In genomic region chr9:34646211-34647083, GRCh38 we compare ENCODE assay signal across 8 cellular contexts. TPM values are rescaled to one million over a fixed set of nuclear protein-coding genes. Genes with fewer than 3 reads are reported as not detected.
DNase-seq lines count a peak whose midpoint lies in the region; ATAC-seq and TF ChIP-seq lines count a peak whose summit lies in the region.

TSS of gene GALT (plus strand) at chr9:34646675. CDS start at chr9:34646705, 30 bp downstream.

- ATAC-seq in RWPE2 (ENCODE audit: low read depth) = peak; percentile 75

- TF ChIP-seq CTCF in LNCaP clone FGC (IDR thresholded peaks at IDR 0.05; ENCODE audit: control insufficient read depth, extremely low read depth, insufficient read depth) = peak; percentile 57
- TF ChIP-seq CTCF in RWPE2 (IDR thresholded peaks at IDR 0.05; ENCODE audit: poor library complexity, severe bottlenecking) = peak; percentile 56
- peak; percentile 54 for TF ChIP-seq CTCF in fibroblast of pulmonary artery (IDR thresholded peaks at IDR 0.05; ENCODE audit: low read length, missing control alignments)
- no peak for TF ChIP-seq CTCF in nephron progenitor cell (IDR thresholded peaks at IDR 0.05)

- peaks cover 9% of the 10 kb centered on the region for H3K4me1 ChIP-seq in RWPE2 (ENCODE audit: insufficient read depth, poor library complexity, severe bottlenecking)

- peaks cover 59% of the 10 kb centered on the region for H3K4me1 Mint-ChIP-seq in nephron progenitor cell
- H3K4me1 Mint-ChIP-seq in stimulated activated naive CD8-positive, alpha-beta T cell treated with anti-CD3 and anti-CD28 coated beads, Interleukin-15, Interleukin-2, amounts not matched to agents 100 ng/mL and 50 ng/mL, for 24 hours (ENCODE audit: low read depth) = peaks cover 26% of the 10 kb centered on the region

- peak within 1 kb of the TSS; percentile 87 for H3K27ac Mint-ChIP-seq in nephron progenitor cell
- peak within 1 kb of the TSS; percentile 88 for H3K27ac Mint-ChIP-seq in stimulated activated naive CD8-positive, alpha-beta T cell treated with anti-CD3 and anti-CD28 coated beads, Interleukin-15, Interleukin-2, amounts not matched to agents 100 ng/mL and 50 ng/mL, for 24 hours

- H3K36me3 Mint-ChIP-seq in nephron progenitor cell (ENCODE audit: low read depth) = peaks cover 24% of the 10 kb centered on the region
- peaks cover 17% of the 10 kb centered on the region for H3K36me3 Mint-ChIP-seq in stimulated activated naive CD8-positive, alpha-beta T cell treated with anti-CD3 and anti-CD28 coated beads, Interleukin-15, Interleukin-2, amounts not matched to agents 100 ng/mL and 50 ng/mL, for 24 hours (ENCODE audit: low read depth)

- H3K4me3 Mint-ChIP-seq in nephron progenitor cell = peak within 1 kb of the TSS; percentile 94
- H3K4me3 Mint-ChIP-seq in stimulated activated naive CD8-positive, alpha-beta T cell treated with anti-CD3 and anti-CD28 coated beads, Interleukin-15, Interleukin-2, amounts not matched to agents 100 ng/mL and 50 ng/mL, for 24 hours = peak within 1 kb of the TSS; percentile 92

- H3K9me3 Mint-ChIP-seq in nephron progenitor cell = no peaks in the 10 kb centered on the region
- H3K9me3 Mint-ChIP-seq in stimulated activated naive CD8-positive, alpha-beta T cell treated with anti-CD3 and anti-CD28 coated beads, Interleukin-15, Interleukin-2, amounts not matched to agents 100 ng/mL and 50 ng/mL, for 24 hours = no peaks in the 10 kb centered on the region

- no peaks in the 10 kb centered on the region for H3K9me3 ChIP-seq in RWPE2 (ENCODE audit: severe bottlenecking)

- H3K27me3 ChIP-seq in RWPE2 (ENCODE audit: insufficient read depth, poor library complexity, severe bottlenecking) = no peaks in the 10 kb centered on the region

- H3K27ac ChIP-seq in RWPE2 (ENCODE audit: poor library complexity, severe bottlenecking) = peak within 1 kb of the TSS; percentile 31

- peaks cover 22% of the 10 kb centered on the region; the same call in 1 of the 2 replicates for H3K36me3 ChIP-seq in RWPE2 (ENCODE audit: low read depth)

- DNase-seq in ELR (ENCODE audit: low read depth) (peak; percentile 91), H4 (ENCODE audit: low spot score) (peak; percentile 87), LNCaP clone FGC (ENCODE audit: low read depth) (peak; percentile 41), RWPE2 (ENCODE audit: low spot score) (peak; percentile 90), fibroblast of pulmonary artery (ENCODE audit: low read depth) (peak; percentile 85), nephron progenitor cell (peak; percentile 96)
- DNase-seq in activated effector memory CD4-positive, alpha-beta T cell treated with Interleukin-2 at 50 U/mL for 16 hours = peak; percentile 95

- peak within 1 kb of the TSS; percentile 71 for H3K4me3 ChIP-seq in LNCaP clone FGC (ENCODE audit: low read depth, low read length)
- H3K4me3 ChIP-seq in RWPE2 (ENCODE audit: severe bottlenecking) = peak within 1 kb of the TSS; percentile 50
- H3K4me3 ChIP-seq in fibroblast of pulmonary artery (replicated peaks; ENCODE audit: low read depth, low read length) = peak within 1 kb of the TSS; percentile 73

- peaks cover 6% of the 10 kb centered on the region for H3K27me3 Mint-ChIP-seq in nephron progenitor cell (ENCODE audit: low read depth, poor library complexity)
- H3K27me3 Mint-ChIP-seq in stimulated activated naive CD8-positive, alpha-beta T cell treated with anti-CD3 and anti-CD28 coated beads, Interleukin-15, Interleukin-2, amounts not matched to agents 100 ng/mL and 50 ng/mL, for 24 hours = no peaks in the 10 kb centered on the region

RNA-seq across cellular contexts. Expression of gene GALT, which starts in this region (rescaled TPM):
- total RNA-seq in H4 (2014; rRNA removed; shearing (Covaris generic)) = 14.9 and 25.8 TPM in 2 replicates

Comparison
In these comparisons a context has a peak if more than half of its experiments do, and no peak if none do; other contexts are left out.
1. Peak in every context shown above with its lines: DNase-seq, ATAC-seq, H3K4me3 ChIP-seq and H3K27ac ChIP-seq.
2. DNase-seq: peak in every context shown above with its lines; median percentile 96 in nephron progenitor cell; 95 in activated effector memory CD4-positive, alpha-beta T cell treated with Interleukin-2 at 50 U/mL for 16 hours; 91 in ELR; 90 in RWPE2; 87 in H4; 85 in fibroblast of pulmonary artery; 41 in LNCaP clone FGC.